In the genomic region with DNA sequence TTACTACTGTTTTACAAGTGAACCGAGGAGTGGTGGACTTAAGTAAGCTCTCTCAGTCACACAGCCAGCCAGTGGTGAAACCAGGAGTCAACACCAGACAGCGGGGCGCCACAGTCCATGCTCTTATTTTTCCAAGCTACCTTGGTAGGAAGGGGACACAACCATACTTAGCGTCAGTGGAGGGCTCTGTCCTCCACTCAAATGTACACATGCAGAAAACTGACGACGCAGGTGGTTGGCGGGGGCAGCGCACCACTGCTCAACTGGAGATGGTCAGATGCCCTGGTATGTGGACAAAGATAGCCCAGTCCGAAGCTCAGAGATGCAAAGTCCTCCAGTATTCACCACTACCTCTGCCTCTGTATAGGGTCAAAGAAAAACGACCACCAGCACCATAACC, we compare ENCODE assay signal across 15 cellular contexts. TPM values are rescaled to one million over a fixed set of nuclear protein-coding genes. Genes with fewer than 3 reads are reported as not detected.
A peak's percentile ranks its signal among the peaks of the same experiment; 100 is the strongest.
DNase-seq lines count a peak whose midpoint lies in the region; ATAC-seq, FAIRE-seq and TF ChIP-seq lines count a peak whose summit lies in the region.
"Had no signal": no experiment of that assay in that cellular context is flagged by ENCODE, and none has a peak within 500 bp of the region (broad histone marks: within the 10 kb centered on the region; RNA-seq: fewer than 3 reads in every experiment).

No MANE protein-coding gene starts in this region.

- 49% methylated on average over 10 of the region's 10 CpGs for WGBS in SK-N-SH (ENCODE audit: low lambda C conversion rate)

- no peak for FAIRE-seq in kidney (lab: Jason Lieb, UNC)
- FAIRE-seq: D721Med, small intestine had no signal

- no peak for TF ChIP-seq RAD21 in SK-N-SH (IDR thresholded peaks at IDR 0.05; ENCODE audit: low read length)

- DNase-seq in SK-N-SH (no peak), kidney (no peak), immature natural killer cell (no peak)
- no peak for DNase-seq in activated naive CD8-positive, alpha-beta T cell treated with anti-CD3 and anti-CD28 coated beads for 36 hours
- DNase-seq: 8988T, aorta, gastrocnemius medialis, Karpas-422, small intestine had no signal

- peak overlapping the region; percentile 94 for H3K4me3 Mint-ChIP-seq in activated naive CD8-positive, alpha-beta T cell treated with anti-CD3 and anti-CD28 coated beads for 36 hours
- peak overlapping the region in 2 of 5 donors; percentile 12 to 87 for H3K4me3 Mint-ChIP-seq in immature natural killer cell

- H3K36me3 ChIP-seq in SK-N-SH (replicated peaks in 1 of 2; ENCODE audit: control insufficient read depth in 1 of 2, insufficient read depth in 2 of 2, low read length in 1 of 2) (peaks cover 12 to 13% of the 10 kb centered on the region in 2 experiments), kidney (ENCODE audit: control insufficient read depth in 1 of 2, insufficient read depth in 2 of 2, low read length in 2 of 2) (no peaks in the 10 kb centered on the region), subcutaneous abdominal adipose tissue (ENCODE audit: control insufficient read depth in 5 of 5, insufficient read depth in 5 of 5, low read length in 5 of 5) (peaks cover 4 to 19% (median 8%) of the 10 kb centered on the region in 5 donors)

- ATAC-seq in SK-N-SH treated with all-trans-retinoic acid at 6 μM for 48 hours: no peak
- no peak for ATAC-seq in HG02852 (IDR thresholded peaks at IDR 0.05; ENCODE audit: unreplicated experiment)
- no peak for ATAC-seq in HG02623 (IDR thresholded peaks at IDR 0.05; ENCODE audit: unreplicated experiment)
- ATAC-seq: gastrocnemius medialis had no signal

- H4K20me1 ChIP-seq in SK-N-SH (ENCODE audit: insufficient read depth): no peaks in the 10 kb centered on the region

- no peaks in the 10 kb centered on the region for H3K9me2 ChIP-seq in SK-N-SH

- peak overlapping the region; percentile 80 for H3K9ac ChIP-seq in SK-N-SH
- H3K9ac ChIP-seq in kidney (ENCODE audit: low read length in 2 of 2): peak overlapping the region in 1 of 2 donors; percentile 28
- H3K9ac ChIP-seq in subcutaneous abdominal adipose tissue (ENCODE audit: low read length in 5 of 5): no peak overlapping the region

- no peaks in the 10 kb centered on the region for H3K9me3 ChIP-seq in SK-N-SH
- peaks cover 0 to 5% of the 10 kb centered on the region in 2 donors for H3K9me3 ChIP-seq in kidney (ENCODE audit: control insufficient read depth in 1 of 2, low read length in 2 of 2)
- peaks cover 3 to 43% (median 35%) of the 10 kb centered on the region in 5 donors for H3K9me3 ChIP-seq in subcutaneous abdominal adipose tissue (ENCODE audit: control insufficient read depth in 5 of 5, low read length in 5 of 5)

- no peak overlapping the region for H3K27ac Mint-ChIP-seq in activated naive CD8-positive, alpha-beta T cell treated with anti-CD3 and anti-CD28 coated beads for 36 hours
- peak overlapping the region in 2 of 6 donors; percentile 96 to 97 for H3K27ac Mint-ChIP-seq in immature natural killer cell
- H3K27ac Mint-ChIP-seq: nephron had no signal

- peaks cover 16% of the 10 kb centered on the region for H3K4me1 Mint-ChIP-seq in activated naive CD8-positive, alpha-beta T cell treated with anti-CD3 and anti-CD28 coated beads for 36 hours
- peaks cover 18 to 23% of the 10 kb centered on the region in 2 donors for H3K4me1 Mint-ChIP-seq in immature natural killer cell
- H3K4me1 Mint-ChIP-seq: nephron had no signal

- H3K9me3 Mint-ChIP-seq in activated naive CD8-positive, alpha-beta T cell treated with anti-CD3 and anti-CD28 coated beads for 36 hours: peaks cover 63% of the 10 kb centered on the region
- peaks cover 37 to 82% (median 64%) of the 10 kb centered on the region in 6 donors for H3K9me3 Mint-ChIP-seq in immature natural killer cell

- no peak for TF ChIP-seq EP300 in SK-N-SH (IDR thresholded peaks at IDR 0.05; ENCODE audit: borderline replicate concordance in 1 of 2, low read depth in 1 of 2, low read length in 1 of 2)

- intact Hi-C loops in kidney (cut with DNase I): no loop called here

- H3F3A ChIP-seq in SK-N-SH (replicated peaks; ENCODE audit: insufficient read depth): no peaks in the 10 kb centered on the region

- no peaks in the 10 kb centered on the region for H3K27me3 ChIP-seq in SK-N-SH (ENCODE audit: insufficient read depth)
- no peaks in the 10 kb centered on the region for H3K27me3 ChIP-seq in subcutaneous abdominal adipose tissue (ENCODE audit: control insufficient read depth in 5 of 5, insufficient read depth in 4 of 5, low read length in 5 of 5)
- H3K27me3 ChIP-seq: gastrocnemius medialis had no signal

- peak overlapping the region; percentile 95 for H3K4me2 ChIP-seq in SK-N-SH

- H3K27ac ChIP-seq in SK-N-SH (ENCODE audit: low read depth in 2 of 2, low read length in 1 of 2): peak overlapping the region in 1 of 2 experiments; percentile 89; a peak in 1 of 4 replicates
- no peak overlapping the region for H3K27ac ChIP-seq in kidney (ENCODE audit: low read depth in 2 of 2, low read length in 2 of 2)
- H3K27ac ChIP-seq in subcutaneous abdominal adipose tissue (ENCODE audit: low read depth, low read length): no peak overlapping the region
- H3K27ac ChIP-seq: gastrocnemius medialis had no signal

- CTCF ChIA-PET in SK-N-SH (lab: Yijun Ruan, JAX): no interaction called here

- no peak for TF ChIP-seq CTCF in SK-N-SH (IDR thresholded peaks at IDR 0.05)
- no peak for TF ChIP-seq CTCF in kidney (IDR thresholded peaks at IDR 0.05; ENCODE audit: borderline replicate concordance, extremely low read depth, insufficient read depth)

- H3K36me3 Mint-ChIP-seq in activated naive CD8-positive, alpha-beta T cell treated with anti-CD3 and anti-CD28 coated beads for 36 hours: peaks cover 86% of the 10 kb centered on the region
- peaks cover 4 to 30% (median 22%) of the 10 kb centered on the region in 3 donors for H3K36me3 Mint-ChIP-seq in immature natural killer cell

- H2AFZ ChIP-seq in SK-N-SH (ENCODE audit: low read depth): no peak overlapping the region; the same call in 1 of the 2 replicates

- H3K4me3 ChIP-seq in SK-N-SH (ENCODE audit: low read depth in 2 of 2, low read length in 1 of 2) (peak overlapping the region; percentile 79 to 98; a peak in 3 of 4 replicates), kidney (ENCODE audit: low read length in 2 of 2) (peak overlapping the region; percentile 70 to 87), subcutaneous abdominal adipose tissue (ENCODE audit: low read depth in 1 of 5, low read length in 5 of 5) (peak overlapping the region in 3 of 5 donors; percentile 77 to 93 (median 86))

- peaks cover 0 to 12% of the 10 kb centered on the region in 2 experiments; a peak in 1 of 4 replicates for H3K4me1 ChIP-seq in SK-N-SH (ENCODE audit: control insufficient read depth in 1 of 2, insufficient read depth in 2 of 2, low read depth in 1 of 2, low read length in 1 of 2)
- peaks cover 0 to 5% of the 10 kb centered on the region in 2 donors for H3K4me1 ChIP-seq in kidney (ENCODE audit: control insufficient read depth in 1 of 2, insufficient read depth in 1 of 2, low read depth in 1 of 2, low read length in 2 of 2)
- peaks cover 0 to 28% (median 27%) of the 10 kb centered on the region in 5 donors for H3K4me1 ChIP-seq in subcutaneous abdominal adipose tissue (ENCODE audit: control insufficient read depth in 5 of 5, insufficient read depth in 5 of 5, low read length in 5 of 5)

- H3K27me3 Mint-ChIP-seq in activated naive CD8-positive, alpha-beta T cell treated with anti-CD3 and anti-CD28 coated beads for 36 hours: peaks cover 35% of the 10 kb centered on the region
- peaks cover 16 to 26% (median 19%) of the 10 kb centered on the region in 3 donors for H3K27me3 Mint-ChIP-seq in immature natural killer cell (ENCODE audit: low read depth in 3 of 3)

- POLR2A ChIA-PET in SK-N-SH (lab: Yijun Ruan, JAX): no interaction called here

- H3K79me2 ChIP-seq in SK-N-SH (ENCODE audit: insufficient read depth): peaks cover 50% of the 10 kb centered on the region

TF ChIP-seq in SK-N-SH, 30 proteins besides CTCF, POLR2A, EP300 and RAD21 (continues in another document):
- TF ChIP-seq TEAD4 (IDR thresholded peaks at IDR 0.05; ENCODE audit: borderline replicate concordance, insufficient read depth) (no peak), FOSL2 (IDR thresholded peaks at IDR 0.05; ENCODE audit: borderline replicate concordance, low read depth) (no peak), ELF1 (IDR thresholded peaks at IDR 0.05) (no peak), FOXJ3 (CRISPR knock-in tag; IDR thresholded peaks at IDR 0.05) (no peak), JUND (IDR thresholded peaks at IDR 0.05) (no peak), MEF2A (IDR thresholded peaks at IDR 0.05; ENCODE audit: borderline replicate concordance, low read depth) (no peak), GABPA (IDR thresholded peaks at IDR 0.05; ENCODE audit: low read depth) (no peak), EZH2phosphoT487 (IDR thresholded peaks at IDR 0.05; ENCODE audit: borderline replicate concordance, low read depth) (no peak), NFIC (IDR thresholded peaks at IDR 0.05; ENCODE audit: borderline replicate concordance) (no peak)

TF ChIP-seq in SK-N-SH treated with all-trans-retinoic acid at 6 μM for 48 hours, 23 proteins besides CTCF, POLR2A, EP300 and RAD21 (continues in another document):
- TF ChIP-seq CSDC2 (CRISPR knock-in tag; IDR thresholded peaks at IDR 0.05): no peak
- TF ChIP-seq, protein P1, sequence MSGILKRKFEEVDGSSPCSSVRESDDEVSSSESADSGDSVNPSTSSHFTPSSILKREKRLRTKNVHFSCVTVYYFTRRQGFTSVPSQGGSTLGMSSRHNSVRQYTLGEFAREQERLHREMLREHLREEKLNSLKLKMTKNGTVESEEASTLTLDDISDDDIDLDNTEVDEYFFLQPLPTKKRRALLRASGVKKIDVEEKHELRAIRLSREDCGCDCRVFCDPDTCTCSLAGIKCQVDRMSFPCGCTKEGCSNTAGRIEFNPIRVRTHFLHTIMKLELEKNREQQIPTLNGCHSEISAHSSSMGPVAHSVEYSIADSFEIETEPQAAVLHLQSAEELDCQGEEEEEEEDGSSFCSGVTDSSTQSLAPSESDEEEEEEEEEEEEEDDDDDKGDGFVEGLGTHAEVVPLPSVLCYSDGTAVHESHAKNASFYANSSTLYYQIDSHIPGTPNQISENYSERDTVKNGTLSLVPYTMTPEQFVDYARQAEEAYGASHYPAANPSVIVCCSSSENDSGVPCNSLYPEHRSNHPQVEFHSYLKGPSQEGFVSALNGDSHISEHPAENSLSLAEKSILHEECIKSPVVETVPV (CRISPR knock-in tag; IDR thresholded peaks at IDR 0.05): no peak

RNA-seq across cellular contexts. Expression of a gene that starts 1.1 kb away (rescaled TPM):
- polyA plus RNA-seq in SK-N-SH (2012; rRNA removed): 3.2 and 5.0 TPM in 2 replicates
- polyA plus RNA-seq in SK-N-SH (2012; cell fraction: cytosol; rRNA removed): 3.0 and 3.1 TPM in 2 replicates
- polyA plus RNA-seq in SK-N-SH (2012; cell fraction: nucleus; rRNA removed): 11.7 and 18.8 TPM in 2 replicates
- total RNA-seq in activated naive CD8-positive, alpha-beta T cell treated with anti-CD3 and anti-CD28 coated beads for 36 hours: 1 to 10 TPM; 7.3 to 7.7 TPM
- 8.5 TPM for total RNA-seq in kidney
- 2.9 TPM for polyA plus RNA-seq in kidney (ENCODE audit: insufficient read depth, low read depth, low replicate concordance)
- polyA plus RNA-seq in immature natural killer cell: 1 to 10 TPM in 1 of 3 donors, under 1 TPM in 2; 0.21 to 1.6 (median 0.32) TPM

RNA-seq across cellular contexts. Expression of a gene that starts 31.6 kb away (rescaled TPM):
- polyA plus RNA-seq in SK-N-SH (2012; rRNA removed) (2.5 and 4.0 TPM in 2 replicates), kidney (ENCODE audit: insufficient read depth, low read depth, low replicate concordance) (2.6 TPM), immature natural killer cell (under 1 TPM in 2 of 3 donors, not detected in 1; 0.28 to 0.40 TPM)
- polyA plus RNA-seq in SK-N-SH (2012; cell fraction: cytosol; rRNA removed): 2.1 and 2.2 TPM in 2 replicates
- polyA plus RNA-seq in SK-N-SH (2012; cell fraction: nucleus; rRNA removed): 8.1 and 16.2 TPM in 2 replicates
- 1 to 10 TPM; 1.2 to 1.5 TPM for total RNA-seq in activated naive CD8-positive, alpha-beta T cell treated with anti-CD3 and anti-CD28 coated beads for 36 hours
- 9.3 TPM for total RNA-seq in kidney
